28 cellular contexts compared by ENCODE assay signal in the genomic region with DNA sequence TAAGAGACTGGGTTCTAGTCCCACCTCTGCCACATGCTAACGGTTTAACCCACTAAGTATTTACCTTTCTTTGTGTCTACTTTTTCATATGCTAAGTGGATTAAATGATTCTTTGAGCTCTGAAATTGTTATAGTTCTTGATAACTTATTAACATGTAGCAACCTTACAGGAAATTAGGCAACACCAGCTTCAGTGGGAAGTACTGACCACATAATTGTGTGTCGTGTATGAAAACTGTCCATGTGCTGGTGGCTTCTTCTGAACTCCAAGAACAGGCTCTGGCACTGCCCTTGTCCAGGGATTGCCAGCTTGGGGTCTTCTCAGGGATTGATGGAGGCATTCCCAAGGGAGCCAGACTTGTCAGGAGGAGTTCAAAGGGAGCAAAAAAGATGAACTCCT.
DNase-seq lines count a peak whose midpoint lies in the region; ATAC-seq and TF ChIP-seq lines count a peak whose summit lies in the region.
"Had no signal": no experiment of that assay in that cellular context is flagged by ENCODE, and none has a peak within 500 bp of the region (broad histone marks: within the 10 kb centered on the region; RNA-seq: fewer than 3 reads in every experiment).

No MANE protein-coding gene starts in this region.

- H3K27ac Mint-ChIP-seq in chondrocyte (ENCODE audit: unreplicated experiment), result no peak overlapping the region
- H3K27ac Mint-ChIP-seq in CD8-positive, alpha-beta memory T cell, result no peak overlapping the region
- H3K27ac Mint-ChIP-seq: activated naive CD8-positive, alpha-beta T cell; T-helper 2 cell treated with Interferon-gamma antibody and Interleukin-4, amounts not matched to agents 5 μg/mL and 100 μg/mL, for 36 hours had no signal

- H3K27ac ChIP-seq in mammary epithelial cell (ENCODE audit: insufficient read depth, low read depth, low read length), result no peak overlapping the region
- H3K27ac ChIP-seq in lower lobe of right lung, result no peak overlapping the region
- H3K27ac ChIP-seq in CD8-positive, alpha-beta memory T cell (ENCODE audit: low read depth, low read length), result no peak overlapping the region
- H3K27ac ChIP-seq: colonic mucosa, parathyroid adenoma, SJSA1, skin epidermis, stomach, upper lobe of left lung had no signal

- peaks cover 9% of the 10 kb centered on the region for H3K27me3 Mint-ChIP-seq in chondrocyte (ENCODE audit: low read depth)
- peaks cover 2 to 21% of the 10 kb centered on the region in 2 donors for H3K27me3 Mint-ChIP-seq in CD8-positive, alpha-beta memory T cell

- H2AFZ ChIP-seq in mammary epithelial cell (ENCODE audit: low read depth, low read length), result peak overlapping the region; percentile 26
- H2AFZ ChIP-seq: parathyroid adenoma had no signal

- no peak for TF ChIP-seq CTCF in NB4 (IDR thresholded peaks at IDR 0.05; ENCODE audit: low read depth, low read length)
- no peak for TF ChIP-seq CTCF in mammary epithelial cell (conservative IDR thresholded peaks at IDR 0.05 in 1 of 2, IDR thresholded peaks at IDR 0.05 in 1 of 2; ENCODE audit: extremely low read depth in 1 of 2, insufficient read depth in 1 of 2, low read depth in 1 of 2, low read length in 2 of 2)
- TF ChIP-seq CTCF in lower lobe of right lung (IDR thresholded peaks at IDR 0.05), result no peak
- no peak for TF ChIP-seq CTCF in chondrocyte (IDR thresholded peaks at IDR 0.05)

- peaks cover 3% of the 10 kb centered on the region for H3K36me3 Mint-ChIP-seq in chondrocyte (ENCODE audit: low read depth)
- H3K36me3 Mint-ChIP-seq in CD8-positive, alpha-beta memory T cell, result no peaks in the 10 kb centered on the region
- H3K36me3 Mint-ChIP-seq: activated naive CD8-positive, alpha-beta T cell had no signal

- H4K20me1 ChIP-seq in mammary epithelial cell (ENCODE audit: insufficient read depth, low read length), result no peaks in the 10 kb centered on the region

- H3K27me3 ChIP-seq in mammary epithelial cell (ENCODE audit: insufficient read depth, low read length) (peaks cover 1% of the 10 kb centered on the region), lower lobe of right lung (ENCODE audit: low read depth) (no peaks in the 10 kb centered on the region)
- no peaks in the 10 kb centered on the region for H3K27me3 ChIP-seq in CD8-positive, alpha-beta memory T cell (ENCODE audit: insufficient read depth, low read length, poor library complexity, severe bottlenecking)
- H3K27me3 ChIP-seq: colonic mucosa, upper lobe of left lung had no signal

- H3K36me3 ChIP-seq in mammary epithelial cell (ENCODE audit: insufficient read depth, low read length) (no peaks in the 10 kb centered on the region), lower lobe of right lung (no peaks in the 10 kb centered on the region)
- no peaks in the 10 kb centered on the region for H3K36me3 ChIP-seq in CD8-positive, alpha-beta memory T cell (ENCODE audit: insufficient read depth, low read length)
- H3K36me3 ChIP-seq: colonic mucosa, SJSA1, stomach, upper lobe of left lung had no signal

- H3K9me3 ChIP-seq in mammary epithelial cell (replicated peaks; ENCODE audit: insufficient read depth, low read length) (no peaks in the 10 kb centered on the region), lower lobe of right lung (no peaks in the 10 kb centered on the region)
- H3K9me3 ChIP-seq in CD8-positive, alpha-beta memory T cell (ENCODE audit: low read length), result no peaks in the 10 kb centered on the region
- H3K9me3 ChIP-seq: colonic mucosa, SJSA1, stomach, upper lobe of left lung had no signal

- H3K9me3 Mint-ChIP-seq in chondrocyte (ENCODE audit: low read depth), result no peaks in the 10 kb centered on the region
- no peaks in the 10 kb centered on the region for H3K9me3 Mint-ChIP-seq in CD8-positive, alpha-beta memory T cell
- H3K9me3 Mint-ChIP-seq: nephron; T-helper 2 cell treated with Interferon-gamma antibody and Interleukin-4, amounts not matched to agents 5 μg/mL and 100 μg/mL, for 36 hours had no signal

- BruUV-seq in mammary epithelial cell (replicated peaks; lab: Mats Ljungman, UMichigan), result no TSS peak

- CTCF ChIA-PET in mammary epithelial cell (lab: Charles Lee; ENCODE audit: low non-redundant PET), result no interaction called here
- CTCF ChIA-PET in CD8-positive, alpha-beta memory T cell (lab: Charles Lee), result no interaction called here

- POLR2A ChIA-PET in CD8-positive, alpha-beta memory T cell (lab: Charles Lee), result no interaction called here

- WGBS in mammary epithelial cell (ENCODE audit: low coverage, missing lambda C conversion rate), result 29% methylated on average over 2 of the region's 2 CpGs

- H3K4me1 Mint-ChIP-seq in chondrocyte (ENCODE audit: low read depth), result peaks cover 5% of the 10 kb centered on the region
- H3K4me1 Mint-ChIP-seq in CD8-positive, alpha-beta memory T cell, result peaks cover 0 to 3% (median 0%) of the 10 kb centered on the region in 3 donors

- H3K9ac ChIP-seq in mammary epithelial cell (ENCODE audit: insufficient read depth, low read length), result no peak overlapping the region
- H3K9ac ChIP-seq: parathyroid adenoma had no signal

- no peak for TF ChIP-seq POLR2A in NB4 (IDR thresholded peaks at IDR 0.05; ENCODE audit: extremely low read depth, insufficient read length)

- no peak overlapping the region for H3K4me3 Mint-ChIP-seq in chondrocyte (ENCODE audit: unreplicated experiment)
- no peak overlapping the region for H3K4me3 Mint-ChIP-seq in CD8-positive, alpha-beta memory T cell
- H3K4me3 Mint-ChIP-seq: activated naive CD8-positive, alpha-beta T cell; nephron; T-helper 2 cell treated with Interferon-gamma antibody and Interleukin-4, amounts not matched to agents 5 μg/mL and 100 μg/mL, for 36 hours had no signal

- DNase-seq in EL, result peak; percentile 24
- peak; percentile 75 for DNase-seq in NB4 (ENCODE audit: low read depth)
- DNase-seq in mammary epithelial cell, result peak; percentile 15
- no peak for DNase-seq in lower lobe of right lung
- no peak for DNase-seq in chondrocyte (ENCODE audit: low spot score)
- no peak for DNase-seq in CD8-positive, alpha-beta memory T cell
- DNase-seq: activated CD8-positive, alpha-beta memory T cell treated with anti-CD3 and anti-CD28 coated beads for 24 hours; activated T-cell treated with anti-CD3 and anti-CD28 coated beads, Interleukin-2, amount 50 U/mL, for 48 hours; colonic mucosa; foreskin melanocyte; hypothalamus; MM.1S; NCI-H2029; NCI-H510A; PC-3; stimulated activated CD4-positive, alpha-beta T cell treated with anti-CD3 and anti-CD28 coated beads, Interleukin-4, amount 100 ng/mL, for 1 hour; stomach; upper lobe of left lung had no signal

- in situ Hi-C loops in mammary epithelial cell (cut with MboI; ENCODE audit: low sequenced_read_pairs in 2 of 2), result loop anchor here (10.0 kb wide), 2 partner anchors 107 to 173 kb away; no protein-coding TSS in a partner anchor

- no peaks in the 10 kb centered on the region for H3K4me1 ChIP-seq in mammary epithelial cell (ENCODE audit: insufficient read depth, low read length)
- H3K4me1 ChIP-seq in lower lobe of right lung, result peaks cover 16% of the 10 kb centered on the region
- no peaks in the 10 kb centered on the region for H3K4me1 ChIP-seq in CD8-positive, alpha-beta memory T cell (ENCODE audit: insufficient read depth, low read length)
- H3K4me1 ChIP-seq: colonic mucosa, parathyroid adenoma, SJSA1, stomach had no signal

- H3K4me3 ChIP-seq in NB4 (ENCODE audit: low read depth, low read length), result no peak overlapping the region
- no peak overlapping the region for H3K4me3 ChIP-seq in mammary epithelial cell (replicated peaks in 1 of 3; ENCODE audit: insufficient read depth in 1 of 3, low read depth in 2 of 3, low read length in 3 of 3)
- no peak overlapping the region for H3K4me3 ChIP-seq in lower lobe of right lung
- H3K4me3 ChIP-seq in CD8-positive, alpha-beta memory T cell (ENCODE audit: low read length), result no peak overlapping the region
- H3K4me3 ChIP-seq: colonic mucosa, GM12878, SJSA1, skin epidermis, stomach, upper lobe of left lung had no signal

- H3K4me2 ChIP-seq in mammary epithelial cell (ENCODE audit: insufficient read depth, low read depth, low read length), result no peak overlapping the region

- intact Hi-C loops in mammary epithelial cell (cut with micrococcal nuclease) (no loop called here), lower lobe of right lung (cut with DNase I) (loop anchor here (10.0 kb wide), 1 partner anchor 53 kb away; no protein-coding TSS in a partner anchor)

- ATAC-seq in lower lobe of right lung (peak; percentile 52 to 69), GM18873 (IDR thresholded peaks at IDR 0.05; ENCODE audit: low FRiP score, unreplicated experiment) (no peak), GM19023 (IDR thresholded peaks at IDR 0.05; ENCODE audit: unreplicated experiment) (no peak)
- ATAC-seq: activated CD4-positive, CD25-positive, alpha-beta regulatory T cell treated with anti-CD3 and anti-CD28 coated beads, Interleukin-2, amount 50 U/mL, for 24 hours; GM12878; PC-3 had no signal

- dilution Hi-C loops in mammary epithelial cell (cut with HindIII; ENCODE audit: low sequenced_read_pairs), result no loop called here

- no peaks in the 10 kb centered on the region for H3K79me2 ChIP-seq in mammary epithelial cell (ENCODE audit: insufficient read depth, low read length)
- H3K79me2 ChIP-seq: parathyroid adenoma had no signal

Comparison
In these comparisons a context has a peak if more than half of its experiments do, and no peak if none do; other contexts are left out.
1. DNase-seq: peak in EL (single experiment), NB4 (single experiment) and mammary epithelial cell (single experiment); none in lower lobe of right lung (single experiment), chondrocyte (single experiment) and CD8-positive, alpha-beta memory T cell (0 of 5).
2. ATAC-seq: peak in lower lobe of right lung (2 of 2); none in GM18873 (single experiment) and GM19023 (single experiment).